In genomic region chr3:41961750-41962679, GRCh38 we compare ENCODE assay signal across 1 cellular context.
TF ChIP-seq lines count a peak whose summit lies in the region.

Gene ULK4 (minus strand): TSS chr3:41962103. CDS start chr3:41954759, 7,344 bp downstream.

TF ChIP-seq in GM12878, 131 proteins besides CTCF, POLR2A, EP300 and RAD21 (continued from another document and continues in another):
- TF ChIP-seq PRDM15 (CRISPR knock-in tag; IDR thresholded peaks at IDR 0.05) (no peak), SIX5 (IDR thresholded peaks at IDR 0.05; ENCODE audit: low read depth, low read length, severe bottlenecking) (peak; percentile 68), TCF3 (IDR thresholded peaks at IDR 0.05; ENCODE audit: borderline replicate concordance, insufficient read depth, low read depth, low read length) (peak; percentile 48; the same call in 1 of the 2 replicates), ATF2 (IDR thresholded peaks at IDR 0.05; ENCODE audit: low read length) (no peak), SKIL (IDR thresholded peaks at IDR 0.05; ENCODE audit: low read depth, poor library complexity, severe bottlenecking) (peak; percentile 88), NFIC (IDR thresholded peaks at IDR 0.05; ENCODE audit: low read depth, low read length) (0 out of 2 replicates have a peak, but pooled peaks have one; percentile 4), RUNX3 (IDR thresholded peaks at IDR 0.05; ENCODE audit: low read length) (peak; percentile 64), NKRF (conservative IDR thresholded peaks at IDR 0.05) (peak; percentile 98), SMAD1 (IDR thresholded peaks at IDR 0.05; ENCODE audit: low read depth, partially characterized antibody) (no peak), KLF5 (IDR thresholded peaks at IDR 0.05; ENCODE audit: partially characterized antibody) (peak; percentile 99), ZBTB40 (IDR thresholded peaks at IDR 0.05; ENCODE audit: borderline replicate concordance) (peak; percentile 90), MEF2B (IDR thresholded peaks at IDR 0.05; ENCODE audit: partially characterized antibody, poor library complexity, severe bottlenecking) (peak; percentile 62), ZSCAN29 (IDR thresholded peaks at IDR 0.05) (no peak), RFX5 (IDR thresholded peaks at IDR 0.05; ENCODE audit: low read depth, low read length) (peak; percentile 30; the same call in 1 of the 2 replicates), NFXL1 (IDR thresholded peaks at IDR 0.05; ENCODE audit: borderline replicate concordance) (no peak), STAT3 (IDR thresholded peaks at IDR 0.05; ENCODE audit: low read depth, low read length) (peak; percentile 61; the same call in 1 of the 2 replicates), CBX3 (IDR thresholded peaks at IDR 0.05; ENCODE audit: borderline replicate concordance, low read depth) (no peak), SMAD5 (IDR thresholded peaks at IDR 0.05; ENCODE audit: low read depth) (0 out of 2 replicates have a peak, but pooled peaks have one; percentile 37), ZNF24 (IDR thresholded peaks at IDR 0.05) (no peak), RAD51 (IDR thresholded peaks at IDR 0.05) (peak; percentile 35; the same call in 1 of the 2 replicates), E2F8 (IDR thresholded peaks at IDR 0.05; ENCODE audit: low read depth, partially characterized antibody) (peak; percentile 91), ASH2L (IDR thresholded peaks at IDR 0.05; ENCODE audit: borderline replicate concordance, low read depth) (no peak), ZNF384 (IDR thresholded peaks at IDR 0.05; ENCODE audit: borderline replicate concordance, low read depth, low read length) (no peak), PML (IDR thresholded peaks at IDR 0.05; ENCODE audit: low read length) (no peak), FOXK2 (IDR thresholded peaks at IDR 0.05) (peak; percentile 98), BHLHE40 (IDR thresholded peaks at IDR 0.05; ENCODE audit: borderline replicate concordance in 1 of 2, low read depth in 2 of 2, low read length in 1 of 2) (peak; percentile 97 to 99), PBX3 (IDR thresholded peaks at IDR 0.05; ENCODE audit: insufficient replicate concordance, low read depth, low read length) (no peak), HDAC2 (IDR thresholded peaks at IDR 0.05) (0 out of 2 replicates have a peak, but pooled peaks have one; percentile 24), MTA2 (IDR thresholded peaks at IDR 0.05; ENCODE audit: low read depth) (no peak; the same call in 1 of the 2 replicates), ETV6 (conservative IDR thresholded peaks at IDR 0.05 in 1 of 2, IDR thresholded peaks at IDR 0.05 in 1 of 2; ENCODE audit: borderline replicate concordance in 1 of 2, low read depth in 1 of 2) (peak in 1 of 2 experiments; percentile 70; a peak in 1 of 4 replicates), RBBP5 (conservative IDR thresholded peaks at IDR 0.05) (no peak), IRF3 (IDR thresholded peaks at IDR 0.05) (peak; percentile 65), BCLAF1 (IDR thresholded peaks at IDR 0.05) (peak; percentile 94), JUND (IDR thresholded peaks at IDR 0.05; ENCODE audit: low read depth, low read length) (peak; percentile 100), BCL11A (IDR thresholded peaks at IDR 0.05; ENCODE audit: low read depth, low read length) (no peak; the same call in 1 of the 2 replicates), CHD1 (IDR thresholded peaks at IDR 0.05; ENCODE audit: low read depth, low read length) (peak; percentile 100), CHD4 (IDR thresholded peaks at IDR 0.05) (no peak)
